8 cellular contexts compared by ENCODE assay signal in the genomic region with DNA sequence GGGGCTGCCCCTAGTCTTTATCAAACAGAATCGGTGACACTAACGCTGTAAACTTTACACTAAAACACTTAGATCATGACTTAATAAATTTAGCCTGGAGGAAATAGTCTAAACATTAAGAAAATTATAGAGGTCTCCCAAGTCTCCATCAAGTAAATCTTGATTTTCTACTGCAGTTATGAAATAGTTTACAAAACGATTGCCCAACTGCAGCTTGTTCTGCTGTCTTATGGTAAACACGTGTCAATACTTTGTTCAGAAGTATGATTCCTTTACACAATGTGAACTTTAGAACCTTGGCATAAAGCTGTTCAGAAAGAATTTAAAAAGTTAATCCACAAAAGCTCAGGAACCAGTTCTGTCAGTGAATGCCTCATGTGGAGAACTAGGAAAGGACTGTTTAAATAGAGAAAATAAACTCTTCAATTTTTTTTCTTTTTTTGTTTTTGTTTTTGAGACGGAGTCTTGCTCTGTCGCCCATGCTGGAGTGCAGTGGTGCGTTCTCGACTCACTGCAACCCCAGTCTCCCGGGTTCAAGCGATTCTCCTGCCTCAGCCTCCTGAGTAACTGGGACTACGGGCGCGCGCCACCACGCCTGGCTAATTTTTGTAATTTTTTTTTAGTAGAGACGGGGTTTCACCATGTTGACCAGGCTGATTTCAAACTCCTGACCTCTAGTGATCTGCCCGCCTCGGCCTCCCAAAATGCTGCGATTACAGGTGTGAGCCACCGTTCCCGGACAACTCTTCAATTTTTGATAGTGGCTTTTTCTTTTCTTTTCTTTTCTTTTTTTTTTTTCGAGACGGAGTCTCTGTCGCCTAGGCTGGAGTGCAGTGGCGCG. TPM values are rescaled to one million over a fixed set of nuclear protein-coding genes. Genes with fewer than 3 reads are reported as not detected.
A peak's percentile ranks its signal among the peaks of the same experiment; 100 is the strongest.
DNase-seq lines count a peak whose midpoint lies in the region; ATAC-seq, FAIRE-seq and TF ChIP-seq lines count a peak whose summit lies in the region.

No MANE protein-coding gene starts in this region.

- H3K4me3 ChIP-seq in spleen = peak overlapping the region; percentile 0 to 99 (median 96)

- no peak for ATAC-seq in activated T-cell treated with anti-CD3 and anti-CD28 coated beads, Interleukin-2, amount 50 U/mL, for 4 hours

- H3K36me3 ChIP-seq in spleen = peaks cover 0 to 5% (median 0%) of the 10 kb centered on the region in 6 donors

- no peaks in the 10 kb centered on the region for H3K9me3 ChIP-seq in spleen

- POLR2A ChIA-PET in activated CD4-positive, alpha-beta memory T cell treated with anti-CD3 and anti-CD28 coated beads for 36 hours (lab: Charles Lee) = interaction anchor here (0.6 to 1.6 kb wide), 5 partner anchors 15 to 95 kb away, joined by 3 to 9 read pairs (median 3); no protein-coding TSS in a partner anchor
- POLR2A ChIA-PET in HEK293T (lab: Yijun Ruan, JAX) = interaction anchor here (1.7 to 4.5 kb wide), 2 partner anchors 8 to 14 kb away, joined by 4 to 61 read pairs; no protein-coding TSS in a partner anchor

- H3K36me3 Mint-ChIP-seq in activated T-cell treated with anti-CD3 and anti-CD28 coated beads, Interleukin-2, amount 50 U/mL, for 4 hours (ENCODE audit: insufficient read depth) = peaks cover 9% of the 10 kb centered on the region
- peaks cover 10% of the 10 kb centered on the region for H3K36me3 Mint-ChIP-seq in activated CD4-positive, alpha-beta memory T cell treated with anti-CD3 and anti-CD28 coated beads for 36 hours

- no peak for TF ChIP-seq POLR2A in spleen (IDR thresholded peaks at IDR 0.05)

- peaks cover 33 to 78% (median 65%) of the 10 kb centered on the region in 6 donors for H3K4me1 ChIP-seq in spleen

- CTCF ChIA-PET in activated CD4-positive, alpha-beta memory T cell treated with anti-CD3 and anti-CD28 coated beads for 36 hours (lab: Charles Lee) = interaction anchor here (0.7 to 1.4 kb wide), 5 partner anchors 8 to 122 kb away, joined by 3 to 5 read pairs (median 3); no protein-coding TSS in a partner anchor
- CTCF ChIA-PET in HEK293T (lab: Yijun Ruan, JAX) = no interaction called here

- no peaks in the 10 kb centered on the region for H3K27me3 Mint-ChIP-seq in activated T-cell treated with anti-CD3 and anti-CD28 coated beads, Interleukin-2, amount 50 U/mL, for 4 hours (ENCODE audit: low read depth)
- H3K27me3 Mint-ChIP-seq in activated CD4-positive, alpha-beta memory T cell treated with anti-CD3 and anti-CD28 coated beads for 36 hours = no peaks in the 10 kb centered on the region

- no peaks in the 10 kb centered on the region for H3K27me3 ChIP-seq in spleen (replicated peaks in 1 of 7)

- no peak for TF ChIP-seq CTCF in spleen (IDR thresholded peaks at IDR 0.05 in 8 of 11, conservative IDR thresholded peaks at IDR 0.05 in 3 of 11)

- WGBS in spleen, 5 donors = 71 to 80% (median 77%) methylated on average over 26 of the region's 26 CpGs

- peak overlapping the region; percentile 93 for H3K27ac Mint-ChIP-seq in activated CD4-positive, alpha-beta memory T cell treated with anti-CD3 and anti-CD28 coated beads for 36 hours

- no peaks in the 10 kb centered on the region for H3K9me3 Mint-ChIP-seq in activated T-cell treated with anti-CD3 and anti-CD28 coated beads, Interleukin-2, amount 50 U/mL, for 4 hours
- H3K9me3 Mint-ChIP-seq in activated CD4-positive, alpha-beta memory T cell treated with anti-CD3 and anti-CD28 coated beads for 36 hours = no peaks in the 10 kb centered on the region

- H3K4me1 Mint-ChIP-seq in activated T-cell treated with anti-CD3 and anti-CD28 coated beads, Interleukin-2, amount 50 U/mL, for 4 hours (ENCODE audit: low read depth) = peaks cover 50% of the 10 kb centered on the region
- peaks cover 42% of the 10 kb centered on the region for H3K4me1 Mint-ChIP-seq in activated CD4-positive, alpha-beta memory T cell treated with anti-CD3 and anti-CD28 coated beads for 36 hours (ENCODE audit: low read depth)

- H3K4me3 Mint-ChIP-seq in activated T-cell treated with anti-CD3 and anti-CD28 coated beads, Interleukin-2, amount 50 U/mL, for 4 hours = peak overlapping the region; percentile 90
- peak overlapping the region; percentile 95 for H3K4me3 Mint-ChIP-seq in activated CD4-positive, alpha-beta memory T cell treated with anti-CD3 and anti-CD28 coated beads for 36 hours

- intact Hi-C loops in activated CD4-positive, alpha-beta memory T cell treated with anti-CD3 and anti-CD28 coated beads for 36 hours (cut with micrococcal nuclease) = loop anchor here (1.0 to 10.0 kb wide), 6 partner anchors 61 to 823 kb away; a partner anchor contains a TSS
- intact Hi-C loops in spleen (cut with DNase I; ENCODE audit: low total_unique reads) = loop anchor here (10.0 kb wide), 1 partner anchor 94 kb away; a partner anchor contains a TSS

- no peak for FAIRE-seq in HTR-8/SVneo (lab: Jason Lieb, UNC)

- peak overlapping the region in 7 of 8 donors; percentile 93 to 97 (median 96) for H3K27ac ChIP-seq in spleen

- DNase-seq in activated T-cell treated with anti-CD3 and anti-CD28 coated beads, Interleukin-2, amount 50 U/mL, for 4 hours = no peak
- DNase-seq in activated T-cell treated with anti-CD3 and anti-CD28 coated beads for 4 hours (no peak), hepatic stellate cell (ENCODE audit: low spot score) (peak; percentile 35), spleen (no peak), HTR-8/SVneo (ENCODE audit: insufficient read length, low spot score) (no peak), HEK293T (ENCODE audit: extremely low spot score) (no peak)
- no peak for DNase-seq in activated CD4-positive, alpha-beta memory T cell treated with anti-CD3 and anti-CD28 coated beads for 36 hours
- DNase-seq in stimulated activated CD4-positive, alpha-beta T cell treated with anti-CD3 and anti-CD28 coated beads, Interleukin-1b, Interleukin-23, amount 100 ng/mL, for 48 hours = no peak

TF ChIP-seq in HEK293T, 16 proteins besides CTCF, POLR2A, EP300 and RAD21:
- no peak for TF ChIP-seq SP1 (IDR thresholded peaks at IDR 0.05)
- no peak for TF ChIP-seq FOXA1 (IDR thresholded peaks at IDR 0.05)
- TF ChIP-seq ZNF384 (IDR thresholded peaks at IDR 0.05) = no peak

RNA-seq across cellular contexts. Expression of a gene that starts 1.6 kb away (rescaled TPM):
- total RNA-seq in activated T-cell treated with anti-CD3 and anti-CD28 coated beads, Interleukin-2, amount 50 U/mL, for 4 hours = 10 to 100 TPM; 50.1 to 65.4 (median 58.2) TPM
- 10 to 100 TPM; 26.3 to 28.2 TPM for total RNA-seq in activated CD4-positive, alpha-beta memory T cell treated with anti-CD3 and anti-CD28 coated beads for 36 hours
- total RNA-seq in spleen = 10 to 100 TPM; 43.3 to 75.4 (median 47.2) TPM
- polyA plus RNA-seq in spleen = 1 to 10 TPM; 4.8 to 7.7 (median 6.2) TPM

RNA-seq across cellular contexts. Expression of a gene that starts 34.1 kb away (rescaled TPM):
- total RNA-seq in activated T-cell treated with anti-CD3 and anti-CD28 coated beads, Interleukin-2, amount 50 U/mL, for 4 hours = 10 to 100 TPM; 21.2 to 23.1 (median 22.8) TPM
- 10 to 100 TPM; 13.9 to 15.2 TPM for total RNA-seq in activated CD4-positive, alpha-beta memory T cell treated with anti-CD3 and anti-CD28 coated beads for 36 hours
- 1 to 10 TPM; 1.4 to 3.8 (median 3.0) TPM for total RNA-seq in spleen
- 1 to 10 TPM; 2.8 to 6.1 (median 4.2) TPM for polyA plus RNA-seq in spleen
